1 cellular context compared by ENCODE assay signal in genomic region chr2:172096661-172097547, GRCh38.
TF ChIP-seq lines count a peak whose summit lies in the region.

No MANE protein-coding gene starts in this region.

TF ChIP-seq in HEK293, 187 proteins besides CTCF, POLR2A, EP300 and RAD21 (continued from another document):
- TF ChIP-seq ZNF580 (tag by site-specific recombination; IDR thresholded peaks at IDR 0.05) (no peak), BCL11B (tag by site-specific recombination; IDR thresholded peaks at IDR 0.05; ENCODE audit: low read depth) (peak; percentile 22; the same call in 1 of the 2 replicates), ELK4 (IDR thresholded peaks at IDR 0.05; ENCODE audit: borderline replicate concordance, low read depth, low read length) (no peak), ZNF837 (tag by site-specific recombination; IDR thresholded peaks at IDR 0.05) (no peak), ZNF324 (tag by site-specific recombination; IDR thresholded peaks at IDR 0.05) (0 out of 2 replicates have a peak, but pooled peaks have one; percentile 14), ZNF791 (tag by site-specific recombination; IDR thresholded peaks at IDR 0.05) (no peak), SP7 (tag by site-specific recombination; IDR thresholded peaks at IDR 0.05) (peak; percentile 92), TRIM28 (IDR thresholded peaks at IDR 0.05; ENCODE audit: borderline replicate concordance, low read length) (no peak), ZNF701 (tag by site-specific recombination; IDR thresholded peaks at IDR 0.05) (no peak), ZNF677 (tag by site-specific recombination; IDR thresholded peaks at IDR 0.05) (no peak), ZNF513 (tag by site-specific recombination; IDR thresholded peaks at IDR 0.05) (0 out of 2 replicates have a peak, but pooled peaks have one; percentile 37), KLF17 (tag by site-specific recombination; IDR thresholded peaks at IDR 0.05) (peak; percentile 63), SP2 (tag by site-specific recombination; IDR thresholded peaks at IDR 0.05) (peak; percentile 81), ZNF362 (tag by site-specific recombination; IDR thresholded peaks at IDR 0.05) (no peak), ZNF548 (tag by site-specific recombination; IDR thresholded peaks at IDR 0.05) (no peak), ZNF112 (tag by site-specific recombination; IDR thresholded peaks at IDR 0.05) (no peak), ZBTB8A (tag by site-specific recombination; IDR thresholded peaks at IDR 0.05) (peak; percentile 98), ZNF221 (tag by site-specific recombination; IDR thresholded peaks at IDR 0.05; ENCODE audit: borderline replicate concordance) (no peak), MZF1 (tag by site-specific recombination; IDR thresholded peaks at IDR 0.05; ENCODE audit: borderline replicate concordance) (peak; percentile 37; the same call in 1 of the 2 replicates), ZBTB48 (tag by site-specific recombination; IDR thresholded peaks at IDR 0.05) (peak; percentile 93), ZBTB44 (tag by site-specific recombination; IDR thresholded peaks at IDR 0.05) (peak; percentile 64), ZSCAN16 (tag by site-specific recombination; IDR thresholded peaks at IDR 0.05) (no peak), ZNF114 (tag by site-specific recombination; IDR thresholded peaks at IDR 0.05) (no peak), ZBTB17 (tag by site-specific recombination; IDR thresholded peaks at IDR 0.05) (peak; percentile 44), REST (tag by site-specific recombination; IDR thresholded peaks at IDR 0.05) (peak; percentile 29; the same call in 1 of the 2 replicates), ZNF24 (tag by site-specific recombination; IDR thresholded peaks at IDR 0.05) (peak; percentile 84; the same call in 1 of the 2 replicates), ZNF560 (tag by site-specific recombination; IDR thresholded peaks at IDR 0.05; ENCODE audit: borderline replicate concordance) (no peak), ZNF48 (tag by site-specific recombination; IDR thresholded peaks at IDR 0.05) (no peak), GLI2 (tag by site-specific recombination; IDR thresholded peaks at IDR 0.05; ENCODE audit: borderline replicate concordance, low read depth) (no peak; the same call in 1 of the 2 replicates), ZSCAN30 (tag by site-specific recombination; IDR thresholded peaks at IDR 0.05) (peak; percentile 69), YY2 (tag by site-specific recombination; IDR thresholded peaks at IDR 0.05) (no peak), ZBTB10 (tag by site-specific recombination; IDR thresholded peaks at IDR 0.05) (peak; percentile 81; the same call in 1 of the 2 replicates), ATF2 (tag by site-specific recombination; IDR thresholded peaks at IDR 0.05; ENCODE audit: low read depth) (peak; percentile 29; the same call in 1 of the 2 replicates), ZNF169 (tag by site-specific recombination; IDR thresholded peaks at IDR 0.05) (no peak), GLI4 (tag by site-specific recombination; IDR thresholded peaks at IDR 0.05) (no peak), ZNF239 (tag by site-specific recombination; IDR thresholded peaks at IDR 0.05) (no peak), AEBP2 (tag by site-specific recombination; IDR thresholded peaks at IDR 0.05; ENCODE audit: borderline replicate concordance) (no peak), ZNF530 (tag by site-specific recombination; IDR thresholded peaks at IDR 0.05; ENCODE audit: low read depth) (no peak), ZNF211 (tag by site-specific recombination; IDR thresholded peaks at IDR 0.05; ENCODE audit: low read depth) (no peak), ZNF792 (tag by site-specific recombination; IDR thresholded peaks at IDR 0.05) (no peak), ZFP37 (tag by site-specific recombination; IDR thresholded peaks at IDR 0.05) (peak; percentile 73; the same call in 1 of the 2 replicates), ZBTB21 (tag by site-specific recombination; IDR thresholded peaks at IDR 0.05) (peak; percentile 28; the same call in 1 of the 2 replicates), ZNF16 (tag by site-specific recombination; IDR thresholded peaks at IDR 0.05; ENCODE audit: low read depth) (no peak), ZNF138 (tag by site-specific recombination; IDR thresholded peaks at IDR 0.05; ENCODE audit: borderline replicate concordance) (no peak), ZNF610 (tag by site-specific recombination; IDR thresholded peaks at IDR 0.05; ENCODE audit: borderline replicate concordance) (no peak; the same call in 1 of the 2 replicates), GFI1B (tag by site-specific recombination; IDR thresholded peaks at IDR 0.05) (no peak)
